Comparison of ENCODE assay signal across 9 cellular contexts in genomic region chr17:70552230-70552981, GRCh38.
DNase-seq lines count a peak whose midpoint lies in the region; ATAC-seq and TF ChIP-seq lines count a peak whose summit lies in the region.
"Had no signal": no experiment of that assay in that cellular context is flagged by ENCODE, and none has a peak within 500 bp of the region (broad histone marks: within the 10 kb centered on the region; RNA-seq: fewer than 3 reads in every experiment).

No MANE protein-coding gene starts in this region.

- TF ChIP-seq CTCF in Caco-2 (IDR thresholded peaks at IDR 0.05; ENCODE audit: insufficient read depth in 1 of 2, low read depth in 1 of 2, low read length in 1 of 2, severe bottlenecking in 1 of 2, unreplicated experiment in 1 of 2) (peak; percentile 47 to 70), choroid plexus epithelial cell (conservative IDR thresholded peaks at IDR 0.05; ENCODE audit: low read depth, low read length) (peak; percentile 57), liver (IDR thresholded peaks at IDR 0.05; ENCODE audit: low read depth, low read length, missing input control) (peak; percentile 30)

- no peak for ATAC-seq in HG02870 (IDR thresholded peaks at IDR 0.05; ENCODE audit: unreplicated experiment)
- ATAC-seq in HG03457 (IDR thresholded peaks at IDR 0.05; ENCODE audit: unreplicated experiment), result no peak
- ATAC-seq: naive thymus-derived CD8-positive, alpha-beta T cell had no signal

- no peak overlapping the region for H3K4me3 Mint-ChIP-seq in Caco-2 (ENCODE audit: unreplicated experiment)
- H3K4me3 Mint-ChIP-seq: naive thymus-derived CD8-positive, alpha-beta T cell had no signal

- intact Hi-C loops in Caco-2 (cut with micrococcal nuclease; ENCODE audit: unreplicated experiment), result loop anchor here (5.0 kb wide), 5 partner anchors 150 to 1025 kb away; partner anchors contain the start of gene KCNJ2

- H3K4me1 Mint-ChIP-seq in Caco-2 (ENCODE audit: low read depth, unreplicated experiment), result peaks cover 6% of the 10 kb centered on the region
- H3K4me1 Mint-ChIP-seq: naive thymus-derived CD8-positive, alpha-beta T cell had no signal

- H3K27me3 ChIP-seq in Caco-2 (replicated peaks; ENCODE audit: control insufficient read depth, insufficient read depth, low read length), result no peaks in the 10 kb centered on the region
- peaks cover 0 to 4% (median 0%) of the 10 kb centered on the region in 4 donors for H3K27me3 ChIP-seq in liver (ENCODE audit: control insufficient read depth in 4 of 4, insufficient read depth in 4 of 4, low read length in 3 of 4)

- 0 out of 2 replicates have a peak, but pooled peaks cover 5% of the 10 kb centered on the region for H3K9me3 ChIP-seq in Caco-2
- no peaks in the 10 kb centered on the region for H3K9me3 ChIP-seq in liver (ENCODE audit: control insufficient read depth in 4 of 4, low read length in 3 of 4)

- H3K9me3 Mint-ChIP-seq in Caco-2 (ENCODE audit: unreplicated experiment), result no peaks in the 10 kb centered on the region

- H3K4me3 ChIP-seq in Caco-2 (ENCODE audit: low read depth, low read length) (no peak overlapping the region), choroid plexus epithelial cell (ENCODE audit: low read depth, low read length) (no peak overlapping the region), liver (ENCODE audit: low read depth in 1 of 3, low read length in 3 of 3) (no peak overlapping the region)

- H3K27ac ChIP-seq in liver (ENCODE audit: low read depth in 1 of 2, low read length in 2 of 2), result no peak overlapping the region

- no peaks in the 10 kb centered on the region for H3K27me3 Mint-ChIP-seq in Caco-2 (ENCODE audit: insufficient read depth, unreplicated experiment)

- no peaks in the 10 kb centered on the region for H3K4me1 ChIP-seq in Caco-2
- no peaks in the 10 kb centered on the region for H3K4me1 ChIP-seq in liver (ENCODE audit: control insufficient read depth in 4 of 4, insufficient read depth in 4 of 4, low read length in 3 of 4)

- H3K36me3 Mint-ChIP-seq in Caco-2 (ENCODE audit: insufficient read depth, unreplicated experiment), result no peaks in the 10 kb centered on the region
- H3K36me3 Mint-ChIP-seq: naive thymus-derived CD8-positive, alpha-beta T cell had no signal

- whole genome bisulfite sequencing in liver, result 24% methylated on average over 8 of the region's 8 CpGs

- CTCF ChIA-PET in Caco-2 (lab: Charles Lee), result interaction anchor here (0.6 kb wide), 3 partner anchors 15 to 496 kb away, joined by 3 to 8 read pairs (median 3); no protein-coding TSS in a partner anchor

- TF ChIP-seq RAD21 in liver (IDR thresholded peaks at IDR 0.05), result peak; percentile 73 to 78

- H3K27ac Mint-ChIP-seq in Caco-2 (ENCODE audit: unreplicated experiment), result no peak overlapping the region
- H3K27ac Mint-ChIP-seq: naive thymus-derived CD8-positive, alpha-beta T cell had no signal

- POLR2A ChIA-PET in Caco-2 (lab: Charles Lee), result interaction anchor here (0.6 kb wide), 1 partner anchor 73 kb away, joined by 4 read pairs; no protein-coding TSS in a partner anchor

- DNase-seq in Caco-2 (peak in 1 of 2 experiments; percentile 45), HS-27A (ENCODE audit: low read depth) (peak; percentile 3), NOMO-1 treated with DMSO at 0.1 percent for 48 hours (lab: John Stamatoyannopoulos, UW; ENCODE audit: unreplicated experiment) (peak; percentile 73), choroid plexus epithelial cell (ENCODE audit: low read depth) (peak; percentile 76)
- DNase-seq in stimulated activated naive CD4-positive, alpha-beta T cell treated with Interleukin-2 at 50 U/mL for 16 hours (lab: John Stamatoyannopoulos, UW), result no peak

- no peaks in the 10 kb centered on the region for H3K36me3 ChIP-seq in Caco-2 (ENCODE audit: control insufficient read depth, insufficient read depth, low read length)
- H3K36me3 ChIP-seq in liver (ENCODE audit: control insufficient read depth in 4 of 4, insufficient read depth in 3 of 4, low read depth in 1 of 4, low read length in 3 of 4), result no peaks in the 10 kb centered on the region

- H3K9ac ChIP-seq in liver (ENCODE audit: low read depth in 1 of 2, low read length in 2 of 2), result no peak overlapping the region

- no TSS peak for BruUV-seq in Caco-2 (replicated peaks; lab: Mats Ljungman, UMichigan)

TF ChIP-seq in liver, 16 proteins besides CTCF, POLR2A, EP300 and RAD21:
- TF ChIP-seq YY1 (IDR thresholded peaks at IDR 0.05), result no peak
- TF ChIP-seq FOXA1 (IDR thresholded peaks at IDR 0.05), result no peak
- TF ChIP-seq TAF1 (conservative IDR thresholded peaks at IDR 0.05), result no peak
- no peak for TF ChIP-seq REST (IDR thresholded peaks at IDR 0.05)
- TF ChIP-seq HNF4G (IDR thresholded peaks at IDR 0.05), result no peak
- TF ChIP-seq ATF3 (IDR thresholded peaks at IDR 0.05), result no peak
- TF ChIP-seq MAX (IDR thresholded peaks at IDR 0.05), result no peak
- no peak for TF ChIP-seq JUND (IDR thresholded peaks at IDR 0.05)
- no peak for TF ChIP-seq GABPA (IDR thresholded peaks at IDR 0.05 in 1 of 2, conservative IDR thresholded peaks at IDR 0.05 in 1 of 2)
- TF ChIP-seq HNF4A (conservative IDR thresholded peaks at IDR 0.05), result no peak
- TF ChIP-seq FOXA2 (IDR thresholded peaks at IDR 0.05), result no peak
- TF ChIP-seq EGR1 (IDR thresholded peaks at IDR 0.05; ENCODE audit: low read depth in 2 of 2), result no peak
- TF ChIP-seq RXRA (IDR thresholded peaks at IDR 0.05), result no peak
- TF ChIP-seq SP1 (IDR thresholded peaks at IDR 0.05), result no peak
- TF ChIP-seq ZBTB33 (IDR thresholded peaks at IDR 0.05), result no peak
- TF ChIP-seq NR2F2 (IDR thresholded peaks at IDR 0.05), result no peak
